In the genomic region with DNA sequence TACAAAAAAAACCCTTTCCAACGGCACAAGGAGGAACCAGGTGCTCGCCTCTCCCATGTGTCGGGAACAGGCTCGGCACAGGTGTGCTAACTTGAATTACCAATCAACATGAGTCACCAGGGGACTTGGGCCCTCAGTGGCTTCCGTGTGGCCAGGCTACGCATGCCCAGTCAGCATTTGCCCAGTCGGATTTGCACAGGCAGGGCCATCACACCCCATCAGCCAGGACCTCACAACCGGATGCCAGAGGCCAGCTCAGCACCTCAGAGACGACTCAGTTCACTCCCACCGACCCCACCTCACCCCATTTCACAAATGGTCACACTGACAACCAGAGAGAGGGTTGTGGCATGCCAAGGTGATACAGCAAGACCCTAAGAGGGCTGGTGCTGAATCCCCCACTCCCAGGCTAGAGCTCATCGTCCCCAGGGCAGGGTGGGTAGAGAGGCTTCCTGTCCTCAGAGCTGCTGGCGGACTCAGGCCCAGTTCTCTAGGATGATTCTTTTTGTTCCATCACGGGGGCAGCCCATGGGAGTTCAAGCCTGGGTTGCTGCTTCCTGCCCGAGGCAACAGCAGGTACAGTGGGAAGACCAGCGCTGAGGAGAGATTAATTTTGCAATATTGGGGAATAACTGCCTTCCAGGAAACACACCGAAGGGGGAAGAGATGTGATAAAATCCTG, we compare ENCODE assay signal across 12 cellular contexts. TPM values are rescaled to one million over a fixed set of nuclear protein-coding genes. Genes with fewer than 3 reads are reported as not detected.
DNase-seq lines count a peak whose midpoint lies in the region; ATAC-seq and TF ChIP-seq lines count a peak whose summit lies in the region.
"Had no signal": no experiment of that assay in that cellular context is flagged by ENCODE, and none has a peak within 500 bp of the region (broad histone marks: within the 10 kb centered on the region; RNA-seq: fewer than 3 reads in every experiment).

No MANE protein-coding gene starts in this region.

- in situ Hi-C loops in transverse colon (cut with MboI; ENCODE audit: low pct_ligation_motif_present in 1 of 4, low pct_unique_long_range_greater_than_20kb in 1 of 4, low sequenced_read_pairs in 3 of 4): no loop called here
- in situ Hi-C loops in GM13976 (cut with MboI; ENCODE audit: low sequenced_read_pairs, unreplicated experiment): no loop called here

- H3K9me3 Mint-ChIP-seq in activated CD8-positive, alpha-beta memory T cell treated with anti-CD3 and anti-CD28 coated beads, Interleukin-2, amount 10 ng/mL, durations not matched to agents 7 days and 5 days (ENCODE audit: low read depth): peaks cover 9% of the 10 kb centered on the region
- H3K9me3 Mint-ChIP-seq in activated naive CD4-positive, alpha-beta T cell treated with anti-CD3 and anti-CD28 coated beads, Interleukin-2, amount 10 ng/mL, durations not matched to agents 7 days and 5 days: peaks cover 7% of the 10 kb centered on the region

- no peak overlapping the region for H3K4me3 Mint-ChIP-seq in activated CD8-positive, alpha-beta memory T cell treated with anti-CD3 and anti-CD28 coated beads, Interleukin-2, amount 10 ng/mL, durations not matched to agents 7 days and 5 days
- no peak overlapping the region for H3K4me3 Mint-ChIP-seq in activated naive CD4-positive, alpha-beta T cell treated with anti-CD3 and anti-CD28 coated beads, Interleukin-2, amount 10 ng/mL, durations not matched to agents 7 days and 5 days

- H3K4me3 ChIP-seq in left lung (no peak overlapping the region), transverse colon (no peak overlapping the region)
- H3K4me3 ChIP-seq: thyroid gland had no signal

- H3K27me3 Mint-ChIP-seq in activated CD8-positive, alpha-beta memory T cell treated with anti-CD3 and anti-CD28 coated beads, Interleukin-2, amount 10 ng/mL, durations not matched to agents 7 days and 5 days: no peaks in the 10 kb centered on the region
- H3K27me3 Mint-ChIP-seq in activated naive CD4-positive, alpha-beta T cell treated with anti-CD3 and anti-CD28 coated beads, Interleukin-2, amount 10 ng/mL, durations not matched to agents 7 days and 5 days: no peaks in the 10 kb centered on the region

- H3K4me1 ChIP-seq in left lung (peaks cover 33 to 98% of the 10 kb centered on the region in 2 donors), transverse colon (peaks cover 69 to 100% (median 87%) of the 10 kb centered on the region in 4 donors)

- peak overlapping the region; percentile 18 to 81 for H3K27ac ChIP-seq in left lung
- H3K27ac ChIP-seq in transverse colon: peak overlapping the region; percentile 78 to 100 (median 100)
- H3K27ac ChIP-seq: thyroid gland had no signal

- H3K9me3 ChIP-seq in left lung (no peaks in the 10 kb centered on the region), transverse colon (no peaks in the 10 kb centered on the region)
- H3K9me3 ChIP-seq: thyroid gland had no signal

- TF ChIP-seq EP300 in transverse colon (IDR thresholded peaks at IDR 0.05; ENCODE audit: low read depth): no peak

- WGBS in transverse colon (ENCODE audit: low coverage in 1 of 2), 2 donors: 48 to 54% methylated on average over 2 to 16 of the region's 16 CpGs

- peak overlapping the region; percentile 70 for H3K27ac Mint-ChIP-seq in activated CD8-positive, alpha-beta memory T cell treated with anti-CD3 and anti-CD28 coated beads, Interleukin-2, amount 10 ng/mL, durations not matched to agents 7 days and 5 days
- H3K27ac Mint-ChIP-seq in activated naive CD4-positive, alpha-beta T cell treated with anti-CD3 and anti-CD28 coated beads, Interleukin-2, amount 10 ng/mL, durations not matched to agents 7 days and 5 days: peak overlapping the region; percentile 73

- intact Hi-C loops in left lung (cut with DNase I): no loop called here
- intact Hi-C loops in transverse colon (cut with DNase I; ENCODE audit: low total_unique reads): no loop called here

- no peak for TF ChIP-seq CTCF in left lung (IDR thresholded peaks at IDR 0.05)
- TF ChIP-seq CTCF in transverse colon (IDR thresholded peaks at IDR 0.05): no peak
- TF ChIP-seq CTCF in GM13976 (IDR thresholded peaks at IDR 0.05; ENCODE audit: borderline replicate concordance, control extremely low read depth, extremely low read depth, insufficient read depth, missing control alignments): no peak

- H3K4me1 Mint-ChIP-seq in activated CD8-positive, alpha-beta memory T cell treated with anti-CD3 and anti-CD28 coated beads, Interleukin-2, amount 10 ng/mL, durations not matched to agents 7 days and 5 days: peaks cover 70% of the 10 kb centered on the region
- H3K4me1 Mint-ChIP-seq in activated naive CD4-positive, alpha-beta T cell treated with anti-CD3 and anti-CD28 coated beads, Interleukin-2, amount 10 ng/mL, durations not matched to agents 7 days and 5 days: peaks cover 71% of the 10 kb centered on the region

- peak; percentile 59 for TF ChIP-seq POLR2A in transverse colon (IDR thresholded peaks at IDR 0.05)

- H3K36me3 Mint-ChIP-seq in activated CD8-positive, alpha-beta memory T cell treated with anti-CD3 and anti-CD28 coated beads, Interleukin-2, amount 10 ng/mL, durations not matched to agents 7 days and 5 days: peaks cover 46% of the 10 kb centered on the region
- H3K36me3 Mint-ChIP-seq in activated naive CD4-positive, alpha-beta T cell treated with anti-CD3 and anti-CD28 coated beads, Interleukin-2, amount 10 ng/mL, durations not matched to agents 7 days and 5 days: peaks cover 56% of the 10 kb centered on the region

- ATAC-seq in activated CD8-positive, alpha-beta memory T cell treated with anti-CD3 and anti-CD28 coated beads, Interleukin-2, amount 10 ng/mL, durations not matched to agents 7 days and 5 days: no peak
- ATAC-seq in left lung (peak; percentile 6), GM18520 (IDR thresholded peaks at IDR 0.05; ENCODE audit: unreplicated experiment) (no peak)

- peak; percentile 60 for DNase-seq in activated CD8-positive, alpha-beta memory T cell treated with anti-CD3 and anti-CD28 coated beads, Interleukin-2, amount 10 ng/mL, durations not matched to agents 7 days and 5 days
- no peak for DNase-seq in activated CD8-positive, alpha-beta memory T cell treated with anti-CD3 and anti-CD28 coated beads, Interleukin-2, amount 50 U/mL, for 4 hours
- no peak for DNase-seq in activated naive CD4-positive, alpha-beta T cell treated with anti-CD3 and anti-CD28 coated beads, Interleukin-2, amount 10 ng/mL, durations not matched to agents 7 days and 5 days
- DNase-seq in left lung (peak; percentile 50 to 81), transverse colon (peak; percentile 89), Kasumi-1 (lab: John Stamatoyannopoulos, UW) (no peak), GM13976 (ENCODE audit: low spot score) (no peak)
- DNase-seq: amygdala, thyroid gland had no signal

- H3K36me3 ChIP-seq in left lung (peaks cover 0 to 10% of the 10 kb centered on the region in 2 donors), transverse colon (no peaks in the 10 kb centered on the region)
- H3K36me3 ChIP-seq: thyroid gland had no signal

- CTCF ChIA-PET in activated CD8-positive, alpha-beta memory T cell treated with anti-CD3 and anti-CD28 coated beads, Interleukin-2, amount 10 ng/mL, durations not matched to agents 7 days and 5 days (lab: Charles Lee): interaction anchor here (2.8 to 3.1 kb wide), 2 partner anchors 12 to 48 kb away, joined by 13 to 14 read pairs; partner anchors contain the start of gene ANXA11
- CTCF ChIA-PET in activated naive CD4-positive, alpha-beta T cell treated with anti-CD3 and anti-CD28 coated beads, Interleukin-2, amount 10 ng/mL, durations not matched to agents 7 days and 5 days (lab: Charles Lee): interaction anchor here (1.0 to 1.3 kb wide), 2 partner anchors 10 to 12 kb away, joined by 4 to 5 read pairs; no protein-coding TSS in a partner anchor

- H3K27me3 ChIP-seq in left lung (no peaks in the 10 kb centered on the region), transverse colon (no peaks in the 10 kb centered on the region)
- H3K27me3 ChIP-seq: thyroid gland had no signal

RNA-seq across cellular contexts. Expression of gene ANXA11, which starts 13.6 kb away (rescaled TPM):
- total RNA-seq in activated CD8-positive, alpha-beta memory T cell treated with anti-CD3 and anti-CD28 coated beads, Interleukin-2, amount 10 ng/mL, durations not matched to agents 7 days and 5 days: 100 to 1,000 TPM; 251 to 288 TPM
- total RNA-seq in left lung (100 to 1,000 TPM; 281 to 298 TPM), transverse colon (100 to 1,000 TPM; 134 to 247 (median 219) TPM)

RNA-seq across cellular contexts. Expression of gene PLAC9, which starts 59.2 kb away (rescaled TPM):
- not detected for total RNA-seq in activated CD8-positive, alpha-beta memory T cell treated with anti-CD3 and anti-CD28 coated beads, Interleukin-2, amount 10 ng/mL, durations not matched to agents 7 days and 5 days
- total RNA-seq in left lung: 10 to 100 TPM; 35.0 to 53.8 TPM
- total RNA-seq in transverse colon: 1 to 10 TPM in 3 of 4 donors, not detected in 1; 1.7 to 6.6 (median 5.7) TPM
- total RNA-seq: LHCN-M2, mononuclear cell had no signal

Comparison
In these comparisons a context has a peak if more than half of its experiments do, and no peak if none do; other contexts are left out.
1. DNase-seq: peak in activated CD8-positive, alpha-beta memory T cell treated with anti-CD3 and anti-CD28 coated beads, Interleukin-2, amount 10 ng/mL, durations not matched to agents 7 days and 5 days (single experiment), left lung (2 of 2) and transverse colon (single experiment); none in activated CD8-positive, alpha-beta memory T cell treated with anti-CD3 and anti-CD28 coated beads, Interleukin-2, amount 50 U/mL, for 4 hours (single experiment), activated naive CD4-positive, alpha-beta T cell treated with anti-CD3 and anti-CD28 coated beads, Interleukin-2, amount 10 ng/mL, durations not matched to agents 7 days and 5 days (single experiment), Kasumi-1 (0 of 2) and GM13976 (single experiment).
2. RNA of gene PLAC9, which starts 59.2 kb away (total RNA-seq): 35.0 to 53.8 TPM in left lung; 1.7 to 6.6 TPM in transverse colon and not detected in activated CD8-positive, alpha-beta memory T cell treated with anti-CD3 and anti-CD28 coated beads, Interleukin-2, amount 10 ng/mL, durations not matched to agents 7 days and 5 days; every median in the first group is over 4 times any median in the second.